In genomic region chr3:119672791-119673190, GRCh38 we compare ENCODE assay signal across 19 cellular contexts. TPM values are rescaled to one million over a fixed set of nuclear protein-coding genes. Genes with fewer than 3 reads are reported as not detected.
DNase-seq lines count a peak whose midpoint lies in the region; ATAC-seq and TF ChIP-seq lines count a peak whose summit lies in the region.
"Had no signal": no experiment of that assay in that cellular context is flagged by ENCODE, and none has a peak within 500 bp of the region (broad histone marks: within the 10 kb centered on the region; RNA-seq: fewer than 3 reads in every experiment).

No MANE protein-coding gene starts in this region.

- peaks cover 23% of the 10 kb centered on the region for H3K79me2 ChIP-seq in Karpas-422 (ENCODE audit: low read length)

- no peak for ATAC-seq in CD4-positive, alpha-beta T cell (ENCODE audit: poor library complexity)
- ATAC-seq in HG02642 (IDR thresholded peaks at IDR 0.05; ENCODE audit: poor library complexity, unreplicated experiment) (no peak), HG02571 (IDR thresholded peaks at IDR 0.05; ENCODE audit: unreplicated experiment) (no peak)
- ATAC-seq: K562 had no signal

- intact Hi-C loops in CD4-positive, alpha-beta T cell (cut with DNase I, micrococcal nuclease): loop anchor here in 1 of 2 experiments (10.0 kb wide), 1 partner anchor 422 kb away; the partner anchor contains the start of gene GSK3B
- intact Hi-C loops in CD4-positive, alpha-beta memory T cell (cut with micrococcal nuclease): loop anchor here (10.0 kb wide), 2 partner anchors 438 to 672 kb away; partner anchors contain the start of gene LRRC58

- peaks cover 49% of the 10 kb centered on the region for H3K4me1 Mint-ChIP-seq in CD4-positive, alpha-beta T cell (ENCODE audit: low read depth)
- peaks cover 27 to 50% (median 37%) of the 10 kb centered on the region in 4 donors for H3K4me1 Mint-ChIP-seq in CD4-positive, alpha-beta memory T cell
- H3K4me1 Mint-ChIP-seq in endothelial cell (ENCODE audit: unreplicated experiment): peaks cover 22% of the 10 kb centered on the region

- no peak overlapping the region for H3K4me3 Mint-ChIP-seq in CD4-positive, alpha-beta T cell
- peak overlapping the region in 2 of 8 donors; percentile 18 to 66 for H3K4me3 Mint-ChIP-seq in CD4-positive, alpha-beta memory T cell
- no peak overlapping the region for H3K4me3 Mint-ChIP-seq in endothelial cell (ENCODE audit: unreplicated experiment)
- H3K4me3 Mint-ChIP-seq: B cell had no signal

- peak overlapping the region; percentile 39 for H3K27ac Mint-ChIP-seq in CD4-positive, alpha-beta T cell
- H3K27ac Mint-ChIP-seq in CD4-positive, alpha-beta memory T cell: peak overlapping the region in 5 of 7 donors; percentile 8 to 66 (median 47)
- H3K27ac Mint-ChIP-seq in endothelial cell (ENCODE audit: unreplicated experiment): peak overlapping the region; percentile 77
- H3K27ac Mint-ChIP-seq: B cell had no signal

- no peaks in the 10 kb centered on the region for H3K27me3 ChIP-seq in CD4-positive, alpha-beta T cell (ENCODE audit: control insufficient read depth, insufficient read depth, low read length)
- H3K27me3 ChIP-seq in CD4-positive, alpha-beta memory T cell (ENCODE audit: insufficient read depth, low read length): no peaks in the 10 kb centered on the region
- H3K27me3 ChIP-seq in right atrium auricular region (no peaks in the 10 kb centered on the region), Karpas-422 (ENCODE audit: low read length) (no peaks in the 10 kb centered on the region)

- TF ChIP-seq CTCF in CD4-positive, alpha-beta T cell (IDR thresholded peaks at IDR 0.05): no peak
- TF ChIP-seq CTCF in endothelial cell (IDR thresholded peaks at IDR 0.05; ENCODE audit: unreplicated experiment) (no peak), right atrium auricular region (IDR thresholded peaks at IDR 0.05) (no peak)

- H3K9ac ChIP-seq in Karpas-422 (ENCODE audit: low read length): no peak overlapping the region

- H3K9me2 ChIP-seq in Karpas-422 (replicated peaks; ENCODE audit: insufficient read depth, low read length): no peaks in the 10 kb centered on the region

- H3K4me3 ChIP-seq in CD4-positive, alpha-beta memory T cell (ENCODE audit: low read length in 2 of 2): no peak overlapping the region
- H3K4me3 ChIP-seq in right atrium auricular region: no peak overlapping the region
- H3K4me3 ChIP-seq in Karpas-422 (ENCODE audit: low read length): no peak overlapping the region
- H3K4me3 ChIP-seq: K562, PC-9 had no signal

- 0 out of 2 replicates have a peak, but pooled peaks cover 4% of the 10 kb centered on the region for H4K20me1 ChIP-seq in Karpas-422 (ENCODE audit: insufficient read depth, low read depth, low read length)

- H3K4me1 ChIP-seq in CD4-positive, alpha-beta memory T cell (ENCODE audit: insufficient read depth, low read length): peaks cover 32% of the 10 kb centered on the region
- H3K4me1 ChIP-seq in right atrium auricular region: peaks cover 0 to 42% of the 10 kb centered on the region in 2 donors
- H3K4me1 ChIP-seq in Karpas-422 (ENCODE audit: low read length): peaks cover 15% of the 10 kb centered on the region

- POLR2A ChIA-PET in CD4-positive, alpha-beta T cell (lab: Charles Lee): interaction anchor here (1.2 kb wide), 1 partner anchor 8 kb away, joined by 6 read pairs; no protein-coding TSS in a partner anchor
- POLR2A ChIA-PET in CD4-positive, alpha-beta memory T cell (lab: Charles Lee; ENCODE audit: partially characterized antibody): no interaction called here

- H3K36me3 ChIP-seq in CD4-positive, alpha-beta memory T cell (ENCODE audit: insufficient read depth, low read length): peaks cover 38% of the 10 kb centered on the region
- H3K36me3 ChIP-seq in right atrium auricular region (peaks cover 27% of the 10 kb centered on the region), Karpas-422 (ENCODE audit: insufficient read depth, low read length) (peaks cover 51% of the 10 kb centered on the region)

- no peak overlapping the region for H2AFZ ChIP-seq in Karpas-422 (ENCODE audit: low read length)
- H2AFZ ChIP-seq: PC-9 had no signal

- H3K27me3 Mint-ChIP-seq in CD4-positive, alpha-beta T cell: no peaks in the 10 kb centered on the region
- no peaks in the 10 kb centered on the region for H3K27me3 Mint-ChIP-seq in CD4-positive, alpha-beta memory T cell
- no peaks in the 10 kb centered on the region for H3K27me3 Mint-ChIP-seq in endothelial cell (ENCODE audit: unreplicated experiment)
- H3K27me3 Mint-ChIP-seq: B cell had no signal

- H3K9me3 Mint-ChIP-seq in CD4-positive, alpha-beta T cell: no peaks in the 10 kb centered on the region
- no peaks in the 10 kb centered on the region for H3K9me3 Mint-ChIP-seq in CD4-positive, alpha-beta memory T cell
- H3K9me3 Mint-ChIP-seq in endothelial cell (ENCODE audit: unreplicated experiment): no peaks in the 10 kb centered on the region
- H3K9me3 Mint-ChIP-seq: CD4-positive, CD25-positive, alpha-beta regulatory T cell had no signal

- no peak overlapping the region for H3K4me2 ChIP-seq in Karpas-422 (ENCODE audit: low read depth, low read length, poor library complexity, severe bottlenecking)
- H3K4me2 ChIP-seq: PC-9 had no signal

- peaks cover 81% of the 10 kb centered on the region for H3K36me3 Mint-ChIP-seq in CD4-positive, alpha-beta T cell (ENCODE audit: low read depth)
- peaks cover 31 to 60% of the 10 kb centered on the region in 2 donors for H3K36me3 Mint-ChIP-seq in CD4-positive, alpha-beta memory T cell
- peaks cover 9% of the 10 kb centered on the region for H3K36me3 Mint-ChIP-seq in endothelial cell (ENCODE audit: low read depth, unreplicated experiment)

- DNase-seq in CD4-positive, alpha-beta T cell: no peak
- no peak for DNase-seq in CD4-positive, alpha-beta memory T cell
- DNase-seq in endothelial cell (ENCODE audit: low spot score): no peak
- DNase-seq in right atrium auricular region (ENCODE audit: low spot score): no peak
- no peak for DNase-seq in Karpas-422
- DNase-seq in AG08395 (ENCODE audit: low spot score): no peak
- DNase-seq: Calu3; CD4-positive, CD25-positive, alpha-beta regulatory T cell; DMS79 treated with DMSO at 0.1 percent for 48 hours; GOT3; NCI-H1436 treated with DMSO at 0.1 percent for 48 hours; NCI-H2081 treated with DMSO at 0.1 percent for 48 hours; NCI-H510A; NCI-H82; PC-9 had no signal

- no peak overlapping the region for H3K27ac ChIP-seq in CD4-positive, alpha-beta T cell (ENCODE audit: low read depth, low read length)
- H3K27ac ChIP-seq in CD4-positive, alpha-beta memory T cell (ENCODE audit: low read depth, low read length): no peak overlapping the region
- H3K27ac ChIP-seq in right atrium auricular region: peak overlapping the region; percentile 46 to 65
- no peak overlapping the region for H3K27ac ChIP-seq in Karpas-422 (ENCODE audit: low read length)
- H3K27ac ChIP-seq: PC-9 had no signal

- CTCF ChIA-PET in CD4-positive, alpha-beta T cell (lab: Charles Lee): no interaction called here
- CTCF ChIA-PET in CD4-positive, alpha-beta memory T cell (lab: Charles Lee; ENCODE audit: partially characterized antibody): interaction anchor here (0.9 to 1.5 kb wide), 3 partner anchors 8 to 18 kb away, joined by 3 to 4 read pairs (median 4); no protein-coding TSS in a partner anchor

- H3K9me3 ChIP-seq in CD4-positive, alpha-beta T cell (ENCODE audit: control insufficient read depth, low read length): no peaks in the 10 kb centered on the region
- H3K9me3 ChIP-seq in CD4-positive, alpha-beta memory T cell (ENCODE audit: control insufficient read depth in 1 of 2, low read length in 2 of 2): no peaks in the 10 kb centered on the region
- H3K9me3 ChIP-seq in right atrium auricular region (no peaks in the 10 kb centered on the region), Karpas-422 (ENCODE audit: low read length) (no peaks in the 10 kb centered on the region)

RNA-seq across cellular contexts. Expression of gene COX17, which starts 4.4 kb away (rescaled TPM):
- 10 to 100 TPM; 24.6 to 26.3 TPM for total RNA-seq in CD4-positive, alpha-beta T cell
- total RNA-seq in CD4-positive, alpha-beta memory T cell: 10 to 100 TPM; 46.1 to 48.9 TPM
- 10 to 100 TPM; 78.4 to 88.2 TPM for polyA plus RNA-seq in CD4-positive, alpha-beta memory T cell
- total RNA-seq in endothelial cell (ENCODE audit: unreplicated experiment) (16.9 TPM), right atrium auricular region (10 to 100 TPM; 75.8 to 93.9 TPM)
- total RNA-seq in Karpas-422 (2014; rRNA removed; shearing (Covaris generic); ENCODE audit: low replicate concordance): 54.3 and 108 TPM in 2 replicates

RNA-seq across cellular contexts. Expression of gene POPDC2, which starts 12.4 kb away (rescaled TPM):
- 1 to 10 TPM; 2.6 to 3.5 TPM for total RNA-seq in CD4-positive, alpha-beta T cell
- 1 to 10 TPM; 7.3 to 7.4 TPM for total RNA-seq in CD4-positive, alpha-beta memory T cell
- 1 to 10 TPM; 2.0 to 2.6 TPM for polyA plus RNA-seq in CD4-positive, alpha-beta memory T cell
- total RNA-seq in endothelial cell (ENCODE audit: unreplicated experiment) (2.0 TPM), right atrium auricular region (100 to 1,000 TPM; 679 to 853 TPM)
- 0.32 and 1.0 TPM in 2 replicates for total RNA-seq in Karpas-422 (2014; rRNA removed; shearing (Covaris generic); ENCODE audit: low replicate concordance)
- total RNA-seq: K562 had no signal

RNA-seq across cellular contexts. Expression of gene CFAP91, which starts 30.0 kb away (rescaled TPM):
- not detected for total RNA-seq in CD4-positive, alpha-beta T cell
- total RNA-seq in CD4-positive, alpha-beta memory T cell: under 1 TPM in 1 of 2 experiments, not detected in 1; 0.58 TPM
- under 1 TPM in 1 of 2 donors, not detected in 1; 0.48 TPM for polyA plus RNA-seq in CD4-positive, alpha-beta memory T cell
- 0.23 TPM for total RNA-seq in endothelial cell (ENCODE audit: unreplicated experiment)
- total RNA-seq in right atrium auricular region: 1 to 10 TPM; 1.5 to 3.1 TPM
- not detected in 2 replicates for total RNA-seq in Karpas-422 (2014; rRNA removed; shearing (Covaris generic); ENCODE audit: low replicate concordance)
- total RNA-seq: K562 had no signal
- polyA plus RNA-seq: K562 had no signal

Comparison
In these comparisons a context has a peak if more than half of its experiments do, and no peak if none do; other contexts are left out.
1. H3K27ac ChIP-seq: peak in right atrium auricular region (2 of 2); none in CD4-positive, alpha-beta T cell (single experiment), CD4-positive, alpha-beta memory T cell (single experiment) and Karpas-422 (single experiment).
2. RNA of gene POPDC2, which starts 12.4 kb away (total RNA-seq): 679 to 853 TPM in right atrium auricular region; 7.3 to 7.4 TPM in CD4-positive, alpha-beta memory T cell, 2.6 to 3.5 TPM in CD4-positive, alpha-beta T cell, 2.0 TPM in endothelial cell (single experiment) and 0.32 to 1.0 TPM in Karpas-422; every median in the first group is over 10 times any median in the second.
3. Peak in every context shown above with its lines, with median percentiles within 50 percentile points of each other: H3K27ac Mint-ChIP-seq.